ENCODE assay signal across 8 cellular contexts in genomic region chr17:57406131-57406980, GRCh38.
DNase-seq lines count a peak whose midpoint lies in the region; ATAC-seq and TF ChIP-seq lines count a peak whose summit lies in the region.

No MANE protein-coding gene starts in this region.

- no peak for ATAC-seq in Right ventricle myocardium superior (ENCODE audit: poor library complexity)

- intact Hi-C loops in Right ventricle myocardium superior (cut with DNase I), result no loop called here
- intact Hi-C loops in thyroid gland (cut with DNase I), result no loop called here
- intact Hi-C loops in uterus (cut with DNase I; ENCODE audit: low total_unique reads), result no loop called here

- H3K4me3 ChIP-seq in cardiac muscle cell (no peak overlapping the region), thyroid gland (replicated peaks in 1 of 3) (no peak overlapping the region), uterus (no peak overlapping the region)

- H3K9me3 ChIP-seq in cardiac muscle cell (ENCODE audit: low read depth) (no peaks in the 10 kb centered on the region), thyroid gland (no peaks in the 10 kb centered on the region), uterus (no peaks in the 10 kb centered on the region)

- TF ChIP-seq POLR2A in thyroid gland (IDR thresholded peaks at IDR 0.05) (peak in 1 of 2 donors; percentile 35), uterus (IDR thresholded peaks at IDR 0.05) (no peak)

- H3K4me1 ChIP-seq in cardiac muscle cell (ENCODE audit: low read depth) (peaks cover 56% of the 10 kb centered on the region), thyroid gland (peaks cover 40 to 44% of the 10 kb centered on the region in 2 donors), uterus (peaks cover 0 to 5% of the 10 kb centered on the region in 2 donors)

- H3K27ac ChIP-seq in cardiac muscle cell (peak overlapping the region; percentile 71), thyroid gland (peak overlapping the region; percentile 84 to 92 (median 88)), uterus (peak overlapping the region in 1 of 2 donors; percentile 35)

- DNase-seq in cardiac muscle cell (ENCODE audit: low read depth in 1 of 2, low spot score in 1 of 2) (peak; percentile 25 to 76), Right ventricle myocardium superior (no peak), anterior cingulate cortex (lab: John Stamatoyannopoulos, UW) (peak in 52 of 58 donors; percentile 19 to 89 (median 64)), kidney glomerular epithelial cell (lab: John Stamatoyannopoulos, UW) (peak; percentile 53), thyroid gland (peak; percentile 68 to 76), uterus (no peak), RKO (ENCODE audit: low spot score) (no peak)
- DNase-seq in stimulated activated CD4-positive, alpha-beta T cell treated with anti-CD3 and anti-CD28 coated beads, Interleukin-2, amount 100 ng/mL, for 24 hours, result no peak

- TF ChIP-seq CTCF in cardiac muscle cell (IDR thresholded peaks at IDR 0.05; ENCODE audit: low read depth, low read length), result no peak
- no peak for TF ChIP-seq CTCF in thyroid gland (IDR thresholded peaks at IDR 0.05)
- no peak for TF ChIP-seq CTCF in uterus (IDR thresholded peaks at IDR 0.05)

- WGBS in thyroid gland, 2 donors, result 55 to 59% methylated on average over 25 of the region's 25 CpGs

- H3K36me3 ChIP-seq in cardiac muscle cell (no peaks in the 10 kb centered on the region), thyroid gland (no peaks in the 10 kb centered on the region), uterus (no peaks in the 10 kb centered on the region)

- no peaks in the 10 kb centered on the region for H3K27me3 ChIP-seq in cardiac muscle cell
- no peaks in the 10 kb centered on the region for H3K27me3 ChIP-seq in thyroid gland
- H3K27me3 ChIP-seq in uterus, result no peaks in the 10 kb centered on the region

Comparison
In these comparisons a context has a peak if more than half of its experiments do, and no peak if none do; other contexts are left out.
1. DNase-seq: peak in cardiac muscle cell (2 of 2), anterior cingulate cortex (52 of 58), kidney glomerular epithelial cell (single experiment) and thyroid gland (2 of 2); none in Right ventricle myocardium superior (single experiment), uterus (0 of 2), RKO (single experiment) and stimulated activated CD4-positive, alpha-beta T cell treated with anti-CD3 and anti-CD28 coated beads, Interleukin-2, amount 100 ng/mL, for 24 hours (0 of 2).